Comparison of ENCODE assay signal across 8 cellular contexts in the genomic region with DNA sequence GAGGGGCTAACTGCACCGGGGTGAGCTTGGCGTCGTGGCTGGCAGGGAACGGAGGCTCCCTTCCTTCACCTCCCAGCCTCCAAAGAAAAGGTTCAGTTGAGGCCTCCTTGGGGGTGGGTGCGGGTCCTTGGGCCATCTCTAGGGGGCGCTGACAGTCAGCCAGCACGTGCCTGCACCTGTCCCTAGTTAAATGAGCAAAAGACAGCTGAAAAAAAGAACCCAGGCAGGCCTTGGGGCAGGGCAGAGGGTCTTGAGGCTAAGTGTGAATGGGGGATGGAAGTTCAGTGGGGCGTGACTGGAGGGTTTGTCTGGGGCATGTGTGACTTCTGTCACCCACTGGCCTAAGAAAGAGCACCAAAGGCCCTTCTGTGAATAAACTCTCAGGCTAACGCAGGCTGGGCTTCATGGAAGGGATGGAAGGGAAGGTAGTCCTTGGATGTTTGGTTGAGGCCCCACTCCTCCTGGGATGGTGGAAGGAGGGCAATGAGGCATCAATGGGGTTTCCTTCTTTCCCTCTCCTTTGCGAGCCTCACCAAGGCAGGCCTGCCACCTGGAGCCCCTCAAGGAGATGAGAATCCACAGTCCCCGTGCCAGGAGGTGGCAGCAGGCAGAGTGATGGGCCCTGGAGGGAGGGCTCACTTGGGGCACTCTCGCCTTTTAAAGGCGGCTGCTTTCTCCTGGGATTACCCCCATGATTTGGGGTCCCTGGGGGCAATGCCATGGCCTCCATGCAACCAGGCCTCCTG. TPM values are rescaled to one million over a fixed set of nuclear protein-coding genes. Genes with fewer than 3 reads are reported as not detected.
A peak's percentile ranks its signal among the peaks of the same experiment; 100 is the strongest.
DNase-seq lines count a peak whose midpoint lies in the region; ATAC-seq and TF ChIP-seq lines count a peak whose summit lies in the region.

No MANE protein-coding gene starts in this region.

- H3K9ac ChIP-seq in DND-41 (ENCODE audit: low read depth, low read length): peak overlapping the region; percentile 17; the same call in 1 of the 2 replicates

- H2AFZ ChIP-seq in DND-41 (ENCODE audit: low read depth, low read length) (no peak overlapping the region), hepatocyte (no peak overlapping the region)

- peak; percentile 73 for DNase-seq in DND-41
- peak; percentile 47 for DNase-seq in NOMO-1 treated with dmso at 0.1 percent for 144 hours (lab: John Stamatoyannopoulos, UW; ENCODE audit: unreplicated experiment)
- DNase-seq in activated gamma-delta T cell treated with anti-CD3 and anti-CD28 coated beads, Interleukin-2, amount 50 U/mL, for 16 hours (ENCODE audit: low read depth): peak; percentile 37
- no peak for DNase-seq in hepatocyte (ENCODE audit: low spot score)
- peak in 2 of 3 donors; percentile 49 to 59 for DNase-seq in stimulated activated CD4-positive, alpha-beta T cell treated with anti-CD3 and anti-CD28 coated beads, TNF-alpha, amount 100 ng/mL, for 1 hour (ENCODE audit: low read depth in 3 of 3, low spot score in 1 of 3)
- DNase-seq in NCI-H510A (lab: John Stamatoyannopoulos, UW): no peak
- DNase-seq in lower leg skin (ENCODE audit: low spot score in 2 of 2): no peak
- DNase-seq in NCI-H526 treated with DMSO at 0.1 percent for 48 hours (lab: John Stamatoyannopoulos, UW): no peak

- intact Hi-C loops in lower leg skin (cut with DNase I; ENCODE audit: low total_unique reads): no loop called here

- H3K4me3 ChIP-seq in DND-41 (ENCODE audit: low read depth in 1 of 2, low read length in 2 of 2): no peak overlapping the region
- no peak overlapping the region for H3K4me3 ChIP-seq in hepatocyte
- H3K4me3 ChIP-seq in lower leg skin (ENCODE audit: low read depth, poor library complexity, severe bottlenecking): no peak overlapping the region

- H3K27me3 ChIP-seq in DND-41 (ENCODE audit: insufficient read depth, low read length, poor library complexity): no peaks in the 10 kb centered on the region
- H3K27me3 ChIP-seq in hepatocyte: no peaks in the 10 kb centered on the region

- H3K4me2 ChIP-seq in DND-41 (ENCODE audit: insufficient read depth, low read length) (no peak overlapping the region; the same call in 1 of the 2 replicates), hepatocyte (no peak overlapping the region)

- no peak for TF ChIP-seq POLR2A in lower leg skin (IDR thresholded peaks at IDR 0.05)

- peak; percentile 77 for TF ChIP-seq CTCF in DND-41 (IDR thresholded peaks at IDR 0.05; ENCODE audit: borderline replicate concordance, extremely low read depth, low read length, poor library complexity, severe bottlenecking)
- peak; percentile 38 for TF ChIP-seq CTCF in hepatocyte (IDR thresholded peaks at IDR 0.05; ENCODE audit: poor library complexity)
- no peak for TF ChIP-seq CTCF in lower leg skin (IDR thresholded peaks at IDR 0.05)

- no peaks in the 10 kb centered on the region for H3K79me2 ChIP-seq in DND-41 (ENCODE audit: insufficient read depth, low read length)
- H3K79me2 ChIP-seq in hepatocyte: no peaks in the 10 kb centered on the region

- peaks cover 51% of the 10 kb centered on the region for H3K4me1 ChIP-seq in DND-41 (ENCODE audit: insufficient read depth, low read length)
- peaks cover 21% of the 10 kb centered on the region for H3K4me1 ChIP-seq in hepatocyte (ENCODE audit: insufficient read depth)

- peak; percentile 66 for ATAC-seq in DND-41 (ENCODE audit: insufficient read depth, low read depth)

- no peaks in the 10 kb centered on the region for H3K9me2 ChIP-seq in hepatocyte (replicated peaks; ENCODE audit: insufficient read depth)

- H3K36me3 ChIP-seq in DND-41 (ENCODE audit: insufficient read depth, low read length) (no peaks in the 10 kb centered on the region), hepatocyte (replicated peaks; ENCODE audit: insufficient read depth, low read depth) (no peaks in the 10 kb centered on the region)

- 71% methylated on average over 13 of the region's 13 CpGs for WGBS in hepatocyte (ENCODE audit: low lambda C conversion rate, missing lambda C conversion rate)
- 64 to 69% methylated on average over 12 of the region's 13 CpGs for WGBS in lower leg skin, 2 donors

- H4K20me1 ChIP-seq in DND-41 (ENCODE audit: insufficient read depth, low read length): no peaks in the 10 kb centered on the region
- no peaks in the 10 kb centered on the region for H4K20me1 ChIP-seq in hepatocyte (ENCODE audit: insufficient read depth, poor library complexity, severe bottlenecking)

- peaks cover 10% of the 10 kb centered on the region for H3K9me3 ChIP-seq in DND-41 (ENCODE audit: insufficient read depth, low read length, severe bottlenecking)
- no peaks in the 10 kb centered on the region for H3K9me3 ChIP-seq in hepatocyte (ENCODE audit: low read depth)

- peak overlapping the region; percentile 61 for H3K27ac ChIP-seq in DND-41 (ENCODE audit: low read length)
- peak overlapping the region; percentile 95 for H3K27ac ChIP-seq in hepatocyte

RNA-seq across cellular contexts. Expression of gene ZFP36L2, which starts 56.2 kb away (rescaled TPM):
- 77.6 and 85.1 TPM in 2 replicates for total RNA-seq in hepatocyte
- 266 and 285 TPM in 2 replicates for polyA plus RNA-seq in hepatocyte
- 100 to 1,000 TPM; 137 to 329 (median 147) TPM for total RNA-seq in lower leg skin

Comparison
In these comparisons a context has a peak if more than half of its experiments do, and no peak if none do; other contexts are left out.
1. DNase-seq: peak in DND-41 (single experiment), NOMO-1 treated with dmso at 0.1 percent for 144 hours (single experiment), activated gamma-delta T cell treated with anti-CD3 and anti-CD28 coated beads, Interleukin-2, amount 50 U/mL, for 16 hours (single experiment) and stimulated activated CD4-positive, alpha-beta T cell treated with anti-CD3 and anti-CD28 coated beads, TNF-alpha, amount 100 ng/mL, for 1 hour (2 of 3); none in hepatocyte (single experiment), NCI-H510A (single experiment), lower leg skin (0 of 2) and NCI-H526 treated with DMSO at 0.1 percent for 48 hours (single experiment).
2. CTCF ChIP-seq: peak in DND-41 (single experiment) and hepatocyte (single experiment); none in lower leg skin (0 of 3).